ENCODE assay signal across 29 cellular contexts in the genomic region with DNA sequence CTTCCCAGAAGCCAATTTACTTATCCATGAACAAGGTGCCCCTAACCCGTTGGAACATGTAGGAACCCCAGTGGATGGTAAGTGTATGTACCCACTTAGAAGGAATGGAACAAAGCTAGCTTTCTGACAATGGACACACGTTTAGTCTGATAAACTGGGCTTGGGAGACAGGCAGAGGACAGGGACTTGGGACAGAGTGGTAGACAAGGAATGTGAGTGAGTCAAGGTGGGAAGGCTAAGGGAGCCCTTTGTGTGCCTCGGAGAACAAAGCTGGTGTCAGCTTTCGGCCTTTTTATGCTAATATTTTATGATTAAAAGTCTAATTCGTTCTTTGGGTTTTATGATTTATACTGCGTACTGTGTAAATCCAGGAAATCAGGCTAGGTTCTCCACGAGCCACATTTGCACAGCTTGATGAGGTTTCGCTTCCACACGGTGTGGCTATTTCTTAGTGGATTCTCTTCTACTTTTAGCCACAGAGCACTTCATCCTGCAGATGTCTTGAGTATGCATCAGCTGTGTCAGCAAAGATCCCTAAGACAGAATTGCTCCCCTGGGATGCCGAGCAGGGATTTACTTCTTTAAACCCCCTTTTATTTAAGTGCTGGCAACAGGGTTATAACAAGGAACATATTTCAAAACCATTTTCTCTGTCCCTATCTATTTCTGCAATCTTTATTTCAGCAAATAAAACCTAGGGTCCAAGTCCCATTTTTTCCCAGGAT.
DNase-seq lines count a peak whose midpoint lies in the region; ATAC-seq and TF ChIP-seq lines count a peak whose summit lies in the region.
"Had no signal": no experiment of that assay in that cellular context is flagged by ENCODE, and none has a peak within 500 bp of the region (broad histone marks: within the 10 kb centered on the region; RNA-seq: fewer than 3 reads in every experiment).

No MANE protein-coding gene starts in this region.

- H3K4me3 ChIP-seq in BLaER1 (no peak overlapping the region), brain microvascular endothelial cell (ENCODE audit: low read depth, low read length) (no peak overlapping the region)
- H3K4me3 ChIP-seq: dorsolateral prefrontal cortex, tibial nerve had no signal

- peak; percentile 14 for DNase-seq in MV-4-11 (lab: John Stamatoyannopoulos, UW)
- DNase-seq in brain microvascular endothelial cell: no peak
- no peak for DNase-seq in islet precursor cell
- no peak for DNase-seq in activated T-cell treated with anti-CD3 and anti-CD28 coated beads, Interleukin-2, amount 50 U/mL, for 4 hours
- DNase-seq in HPDE6-E6E7 (ENCODE audit: extremely low spot score): no peak
- no peak for DNase-seq in activated CD4-positive, alpha-beta T cell treated with anti-CD3 and anti-CD28 coated beads, Interleukin-2, amount 10 ng/mL, durations not matched to agents 7 days and 5 days
- DNase-seq: activated CD4-positive, alpha-beta T cell treated with anti-CD3 and anti-CD28 coated beads for 4 hours; activated CD8-positive, alpha-beta memory T cell treated with anti-CD3 and anti-CD28 coated beads for 24 hours; activated gamma-delta T cell; Caco-2; cerebellar nuclear complex; DMS79; dorsolateral prefrontal cortex; GDM1; HCEC 1CT; KBM-7; left ventricle myocardium superior; midbrain; MM.1S; natural killer cell; NCI-H1417 treated with DMSO at 0.1 percent for 48 hours; retina; stimulated activated CD4-positive, alpha-beta T cell treated with anti-CD3 and anti-CD28 coated beads, Interleukin-2, amount 100 ng/mL, for 24 hours; T-helper 2 cell had no signal

- TF ChIP-seq CTCF in brain microvascular endothelial cell (IDR thresholded peaks at IDR 0.05; ENCODE audit: low read depth, low read length, missing control alignments) (peak; percentile 7), nephron (IDR thresholded peaks at IDR 0.05; ENCODE audit: unreplicated experiment in 3 of 3) (no peak)

- no peaks in the 10 kb centered on the region for H4K20me1 ChIP-seq in BLaER1

- peak overlapping the region in 1 of 3 experiments; percentile 24 for H3K4me3 Mint-ChIP-seq in nephron
- H3K4me3 Mint-ChIP-seq in activated T-cell treated with anti-CD3 and anti-CD28 coated beads, Interleukin-2, amount 50 U/mL, for 4 hours: no peak overlapping the region
- no peak overlapping the region for H3K4me3 Mint-ChIP-seq in activated CD4-positive, alpha-beta T cell treated with anti-CD3 and anti-CD28 coated beads, Interleukin-2, amount 10 ng/mL, durations not matched to agents 7 days and 5 days
- H3K4me3 Mint-ChIP-seq: natural killer cell had no signal

- H3K27ac ChIP-seq in BLaER1 (no peak overlapping the region), brain microvascular endothelial cell (no peak overlapping the region)
- H3K27ac ChIP-seq: C4-2B, dorsolateral prefrontal cortex, tibial nerve had no signal

- H3K9me3 ChIP-seq in BLaER1: 0 out of 2 replicates have a peak, but pooled peaks cover 6% of the 10 kb centered on the region
- H3K9me3 ChIP-seq: Caco-2, tibial nerve had no signal

- POLR2A ChIA-PET in activated CD4-positive, alpha-beta T cell treated with anti-CD3 and anti-CD28 coated beads, Interleukin-2, amount 10 ng/mL, durations not matched to agents 7 days and 5 days (lab: Charles Lee): no interaction called here

- peaks cover 72% of the 10 kb centered on the region for H3K4me1 ChIP-seq in BLaER1
- H3K4me1 ChIP-seq: Caco-2 had no signal

- peak overlapping the region; percentile 53 for H3K4me2 ChIP-seq in BLaER1

- in situ Hi-C loops in brain microvascular endothelial cell (cut with HindIII; ENCODE audit: low pct_ligation_motif_present, low sequenced_read_pairs): no loop called here

- CTCF ChIA-PET in activated CD4-positive, alpha-beta T cell treated with anti-CD3 and anti-CD28 coated beads, Interleukin-2, amount 10 ng/mL, durations not matched to agents 7 days and 5 days (lab: Charles Lee): no interaction called here

- H3K4me1 Mint-ChIP-seq in nephron: peaks cover 65% of the 10 kb centered on the region
- peaks cover 2% of the 10 kb centered on the region for H3K4me1 Mint-ChIP-seq in activated T-cell treated with anti-CD3 and anti-CD28 coated beads, Interleukin-2, amount 50 U/mL, for 4 hours (ENCODE audit: low read depth)
- H3K4me1 Mint-ChIP-seq in activated CD4-positive, alpha-beta T cell treated with anti-CD3 and anti-CD28 coated beads, Interleukin-2, amount 10 ng/mL, durations not matched to agents 7 days and 5 days: peaks cover 11% of the 10 kb centered on the region
- H3K4me1 Mint-ChIP-seq: natural killer cell had no signal

- H3K9me3 Mint-ChIP-seq in nephron: no peaks in the 10 kb centered on the region
- no peaks in the 10 kb centered on the region for H3K9me3 Mint-ChIP-seq in activated T-cell treated with anti-CD3 and anti-CD28 coated beads, Interleukin-2, amount 50 U/mL, for 4 hours
- H3K9me3 Mint-ChIP-seq in activated CD4-positive, alpha-beta T cell treated with anti-CD3 and anti-CD28 coated beads, Interleukin-2, amount 10 ng/mL, durations not matched to agents 7 days and 5 days: no peaks in the 10 kb centered on the region
- H3K9me3 Mint-ChIP-seq: natural killer cell had no signal

- H3K36me3 Mint-ChIP-seq in nephron (ENCODE audit: low read depth): no peaks in the 10 kb centered on the region
- no peaks in the 10 kb centered on the region for H3K36me3 Mint-ChIP-seq in activated T-cell treated with anti-CD3 and anti-CD28 coated beads, Interleukin-2, amount 50 U/mL, for 4 hours (ENCODE audit: insufficient read depth)
- H3K36me3 Mint-ChIP-seq in activated CD4-positive, alpha-beta T cell treated with anti-CD3 and anti-CD28 coated beads, Interleukin-2, amount 10 ng/mL, durations not matched to agents 7 days and 5 days (ENCODE audit: low read depth): no peaks in the 10 kb centered on the region
- H3K36me3 Mint-ChIP-seq: natural killer cell had no signal

- peak overlapping the region; percentile 74 to 84 (median 82) for H3K27ac Mint-ChIP-seq in nephron
- no peak overlapping the region for H3K27ac Mint-ChIP-seq in activated CD4-positive, alpha-beta T cell treated with anti-CD3 and anti-CD28 coated beads, Interleukin-2, amount 10 ng/mL, durations not matched to agents 7 days and 5 days
- H3K27ac Mint-ChIP-seq: natural killer cell had no signal

- ATAC-seq in activated T-cell treated with anti-CD3 and anti-CD28 coated beads, Interleukin-2, amount 50 U/mL, for 4 hours: no peak
- ATAC-seq: left ventricle myocardium superior, natural killer cell, SK-N-SH treated with all-trans-retinoic acid at 6 μM for 48 hours had no signal

- H3K36me3 ChIP-seq in BLaER1 (no peaks in the 10 kb centered on the region), brain microvascular endothelial cell (replicated peaks) (no peaks in the 10 kb centered on the region)
- H3K36me3 ChIP-seq: tibial nerve had no signal

- no peak overlapping the region for H3K9ac ChIP-seq in BLaER1

- H3K27me3 Mint-ChIP-seq in nephron (ENCODE audit: low read depth): no peaks in the 10 kb centered on the region
- no peaks in the 10 kb centered on the region for H3K27me3 Mint-ChIP-seq in activated T-cell treated with anti-CD3 and anti-CD28 coated beads, Interleukin-2, amount 50 U/mL, for 4 hours (ENCODE audit: low read depth)
- peaks cover 2% of the 10 kb centered on the region for H3K27me3 Mint-ChIP-seq in activated CD4-positive, alpha-beta T cell treated with anti-CD3 and anti-CD28 coated beads, Interleukin-2, amount 10 ng/mL, durations not matched to agents 7 days and 5 days

- H3K27me3 ChIP-seq in BLaER1 (no peaks in the 10 kb centered on the region), brain microvascular endothelial cell (replicated peaks) (no peaks in the 10 kb centered on the region)
- H3K27me3 ChIP-seq: tibial nerve had no signal
